ENCODE assay signal across 16 cellular contexts in the genomic region with DNA sequence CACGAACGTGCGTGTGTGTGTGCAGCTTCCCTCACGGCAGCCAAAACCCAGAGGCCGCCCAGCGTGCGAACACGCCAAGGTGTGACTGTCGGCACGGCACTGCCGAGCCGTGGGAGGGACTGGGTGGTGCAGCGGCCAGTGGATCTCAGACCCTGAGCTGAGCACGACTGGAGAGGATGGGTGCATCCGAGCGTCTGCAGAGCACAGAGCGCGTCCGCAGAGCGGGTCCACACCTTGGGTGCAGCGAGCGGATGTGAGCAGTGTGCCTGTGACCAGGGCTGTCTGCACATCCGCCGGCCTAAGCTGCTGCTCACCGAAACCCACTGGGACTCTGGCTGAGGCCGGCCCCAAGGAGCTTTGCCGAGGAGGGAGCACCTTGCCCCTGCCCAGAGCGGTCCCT. TPM values are rescaled to one million over a fixed set of nuclear protein-coding genes. Genes with fewer than 3 reads are reported as not detected.
DNase-seq lines count a peak whose midpoint lies in the region; ATAC-seq and TF ChIP-seq lines count a peak whose summit lies in the region.
"Had no signal": no experiment of that assay in that cellular context is flagged by ENCODE, and none has a peak within 500 bp of the region (broad histone marks: within the 10 kb centered on the region; RNA-seq: fewer than 3 reads in every experiment).

No MANE protein-coding gene starts in this region.

- H3K4me2 ChIP-seq in osteoblast (ENCODE audit: insufficient read depth, low read length) = no peak overlapping the region
- H3K4me2 ChIP-seq: A549, BLaER1 had no signal

- H3K4me3 Mint-ChIP-seq in glutamatergic neuron (ENCODE audit: unreplicated experiment) = peak overlapping the region; percentile 71
- H3K4me3 Mint-ChIP-seq: CD8-positive, alpha-beta memory T cell had no signal

- peaks cover 7% of the 10 kb centered on the region for H3K9me3 Mint-ChIP-seq in glutamatergic neuron (ENCODE audit: unreplicated experiment)
- H3K9me3 Mint-ChIP-seq: CD8-positive, alpha-beta memory T cell had no signal

- H3K4me3 ChIP-seq in H7 (ENCODE audit: insufficient read depth, low read depth, low read length) (no peak overlapping the region), osteoblast (ENCODE audit: insufficient read depth, low read length) (no peak overlapping the region)
- H3K4me3 ChIP-seq: A549, BLaER1, GM23248 had no signal

- peaks cover 10% of the 10 kb centered on the region for H3K4me1 ChIP-seq in osteoblast (ENCODE audit: insufficient read depth, low read length)
- H3K4me1 ChIP-seq: BLaER1 had no signal

- no peaks in the 10 kb centered on the region for H3K36me3 Mint-ChIP-seq in glutamatergic neuron (ENCODE audit: unreplicated experiment)
- H3K36me3 Mint-ChIP-seq: CD8-positive, alpha-beta memory T cell had no signal

- H2AFZ ChIP-seq in osteoblast (ENCODE audit: low read length) = no peak overlapping the region
- H2AFZ ChIP-seq: GM23248 had no signal

- DNase-seq in H7 (peak; percentile 58), RWPE1 (ENCODE audit: low spot score) (no peak), glutamatergic neuron (no peak), osteoblast (ENCODE audit: insufficient read length, low spot score, missing footprints) (peak; percentile 60), NCI-H1048 (lab: John Stamatoyannopoulos, UW) (no peak), GM10266 (ENCODE audit: extremely low spot score) (no peak)
- DNase-seq: Caco-2; CD8-positive, alpha-beta memory T cell; DND-41; GDM1; GM23248; HCEC 1CT had no signal

- H3K27ac ChIP-seq in RWPE1 (peak overlapping the region; percentile 25), osteoblast (ENCODE audit: low read depth, low read length) (no peak overlapping the region)
- H3K27ac ChIP-seq: A549, BLaER1, GM23248, HL-60 had no signal

- H3K4me1 Mint-ChIP-seq in glutamatergic neuron (ENCODE audit: low read depth, unreplicated experiment) = peaks cover 35% of the 10 kb centered on the region
- H3K4me1 Mint-ChIP-seq: CD8-positive, alpha-beta memory T cell had no signal

- TF ChIP-seq CTCF in RWPE1 (conservative IDR thresholded peaks at IDR 0.05; ENCODE audit: low read depth) (no peak), glutamatergic neuron (IDR thresholded peaks at IDR 0.05; ENCODE audit: partially characterized antibody, unreplicated experiment) (no peak), osteoblast (IDR thresholded peaks at IDR 0.05; ENCODE audit: extremely low read depth, low read depth, low read length) (no peak), GM10266 (IDR thresholded peaks at IDR 0.05; ENCODE audit: control insufficient read depth, insufficient read depth, low read depth, missing control alignments) (no peak)

- peak overlapping the region; percentile 95 for H3K27ac Mint-ChIP-seq in glutamatergic neuron (ENCODE audit: unreplicated experiment)
- H3K27ac Mint-ChIP-seq: CD8-positive, alpha-beta memory T cell had no signal

- peaks cover 41% of the 10 kb centered on the region for H3K79me2 ChIP-seq in osteoblast (ENCODE audit: insufficient read depth, low read length)

- peaks cover 14% of the 10 kb centered on the region for H3K27me3 Mint-ChIP-seq in glutamatergic neuron (ENCODE audit: unreplicated experiment)
- H3K27me3 Mint-ChIP-seq: CD8-positive, alpha-beta memory T cell had no signal

- H4K20me1 ChIP-seq in osteoblast (ENCODE audit: insufficient read depth, low read length) = no peaks in the 10 kb centered on the region

- no peak for ATAC-seq in HG03175 (IDR thresholded peaks at IDR 0.05; ENCODE audit: unreplicated experiment)

- no peaks in the 10 kb centered on the region for H3K9me3 ChIP-seq in osteoblast (ENCODE audit: low read depth, low read length)
- H3K9me3 ChIP-seq: A549, BLaER1, Caco-2 had no signal

- CTCF ChIA-PET in RWPE1 (lab: Yijun Ruan, JAX) = interaction anchor here (0.5 to 0.7 kb wide), 2 partner anchors 20 to 112 kb away, joined by 3 to 4 read pairs; no protein-coding TSS in a partner anchor

- no peaks in the 10 kb centered on the region for H3K27me3 ChIP-seq in H7 (ENCODE audit: control insufficient read depth, insufficient read depth, low read length)
- H3K27me3 ChIP-seq in osteoblast (ENCODE audit: insufficient read depth, low read length) = no peaks in the 10 kb centered on the region
- H3K27me3 ChIP-seq: BLaER1 had no signal

- H3K36me3 ChIP-seq in H7 (replicated peaks; ENCODE audit: control insufficient read depth, insufficient read depth, low read length) = no peaks in the 10 kb centered on the region
- no peaks in the 10 kb centered on the region for H3K36me3 ChIP-seq in osteoblast (ENCODE audit: insufficient read depth, low read length)

- POLR2A ChIA-PET in RWPE1 (lab: Yijun Ruan, JAX; ENCODE audit: low non-redundant PET) = no interaction called here

RNA-seq across cellular contexts. Expression of a gene that starts 22.7 kb away (rescaled TPM):
- total RNA-seq in H7 (2014; rRNA removed; shearing (Covaris generic)) = 40.9 and 47.5 TPM in 2 replicates
- total RNA-seq in glutamatergic neuron (ENCODE audit: unreplicated experiment) (123 TPM), osteoblast (33.0 and 36.2 TPM in 2 replicates)

RNA-seq across cellular contexts. Expression of a gene that starts 31.0 kb away (rescaled TPM):
- 0.83 and 2.2 TPM in 2 replicates for total RNA-seq in H7 (2014; rRNA removed; shearing (Covaris generic))
- total RNA-seq in glutamatergic neuron (ENCODE audit: unreplicated experiment) (1.8 TPM), osteoblast (under 0.01 TPM in 1 of 2 replicates, not detected in the other)
- total RNA-seq: GM23248 had no signal

RNA-seq across cellular contexts. Expression of a gene that starts 34.2 kb away (rescaled TPM):
- total RNA-seq in H7 (2014; rRNA removed; shearing (Covaris generic)) = 98.9 and 104 TPM in 2 replicates
- total RNA-seq in glutamatergic neuron (ENCODE audit: unreplicated experiment) = 85.9 TPM
- total RNA-seq in osteoblast = 441 and 506 TPM in 2 replicates

RNA-seq across cellular contexts. Expression of a gene that starts 58.0 kb away (rescaled TPM):
- 39.5 and 44.9 TPM in 2 replicates for total RNA-seq in H7 (2014; rRNA removed; shearing (Covaris generic))
- total RNA-seq in glutamatergic neuron (ENCODE audit: unreplicated experiment) = 26.5 TPM
- 10.9 and 14.5 TPM in 2 replicates for total RNA-seq in osteoblast

Comparison
In these comparisons a context has a peak if more than half of its experiments do, and no peak if none do; other contexts are left out.
1. DNase-seq: peak in H7 (single experiment) and osteoblast (single experiment); none in RWPE1 (single experiment), glutamatergic neuron (single experiment), NCI-H1048 (single experiment) and GM10266 (single experiment).